In the genomic region with DNA sequence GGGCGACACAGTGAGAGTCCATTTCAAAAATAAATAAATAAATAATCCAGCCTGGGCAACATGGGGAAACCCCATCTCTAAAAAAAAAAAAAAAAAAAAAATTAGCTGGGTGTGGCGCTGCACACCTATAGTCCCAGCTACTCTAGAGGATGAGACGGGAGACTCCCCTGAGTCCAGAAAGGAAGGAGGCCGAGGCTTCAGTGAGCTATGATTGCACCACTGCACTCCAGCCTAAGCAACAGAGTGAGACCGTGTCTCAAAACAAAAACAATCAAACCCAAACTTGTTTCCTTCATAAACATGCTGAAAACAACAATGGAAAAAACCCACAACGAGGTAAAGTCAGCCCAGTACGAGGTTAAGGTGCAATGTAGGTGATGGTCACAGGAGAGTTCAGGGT, we compare ENCODE assay signal across 8 cellular contexts. TPM values are rescaled to one million over a fixed set of nuclear protein-coding genes. Genes with fewer than 3 reads are reported as not detected.
DNase-seq lines count a peak whose midpoint lies in the region; ATAC-seq and TF ChIP-seq lines count a peak whose summit lies in the region.

No MANE protein-coding gene starts in this region.

- peak overlapping the region; percentile 95 for H3K27ac Mint-ChIP-seq in CD8-positive, alpha-beta T cell

- H3K79me1 ChIP-seq in neuronal stem cell (ENCODE audit: low read depth, low read length): peaks cover 17% of the 10 kb centered on the region

- no peaks in the 10 kb centered on the region for H3K27me3 ChIP-seq in CD8-positive, alpha-beta T cell (ENCODE audit: insufficient read depth, low read length)
- H3K27me3 ChIP-seq in NT2/D1 (ENCODE audit: insufficient read depth, insufficient read length) (no peaks in the 10 kb centered on the region), endocrine pancreas (ENCODE audit: control insufficient read depth, insufficient read depth, low read length) (no peaks in the 10 kb centered on the region), neuronal stem cell (ENCODE audit: control insufficient read depth in 3 of 3, insufficient read depth in 3 of 3, low read depth in 1 of 3, low read length in 3 of 3) (no peaks in the 10 kb centered on the region)

- peaks cover 34% of the 10 kb centered on the region for H3K36me3 Mint-ChIP-seq in CD8-positive, alpha-beta T cell

- CTCF ChIA-PET in CD8-positive, alpha-beta T cell (lab: Charles Lee): interaction anchor here (0.9 to 4.3 kb wide), 6 partner anchors 17 to 202 kb away, joined by 3 to 22 read pairs (median 6); no protein-coding TSS in a partner anchor

- no peak overlapping the region for H2BK120ac ChIP-seq in neuronal stem cell (ENCODE audit: low read depth, low read length)

- H2BK5ac ChIP-seq in neuronal stem cell (ENCODE audit: low read length): no peak overlapping the region

- no peaks in the 10 kb centered on the region for H3K9me3 ChIP-seq in CD8-positive, alpha-beta T cell (ENCODE audit: low read length)
- H3K9me3 ChIP-seq in NT2/D1 (ENCODE audit: insufficient read depth, low read length) (no peaks in the 10 kb centered on the region), endocrine pancreas (ENCODE audit: control insufficient read depth, low read length) (no peaks in the 10 kb centered on the region), neuronal stem cell (replicated peaks in 1 of 2; ENCODE audit: control insufficient read depth in 2 of 2, insufficient read depth in 1 of 2, low read depth in 1 of 2, low read length in 2 of 2) (no peaks in the 10 kb centered on the region)

- no CpG with 5 or more reads among the region's 7 CpGs for WGBS in neuronal stem cell (ENCODE audit: extremely low coverage in 2 of 2, insufficient read length in 2 of 2, insufficient replicate concordance in 1 of 2), 2 donors

- peak overlapping the region; percentile 100 for H3K4me3 ChIP-seq in CD8-positive, alpha-beta T cell (ENCODE audit: low read depth, low read length)
- H3K4me3 ChIP-seq in NT2/D1 (ENCODE audit: insufficient read length, low read depth) (peak overlapping the region; percentile 95), endocrine pancreas (ENCODE audit: control insufficient read depth, insufficient read depth, low read length) (peak overlapping the region; percentile 70), neuronal stem cell (ENCODE audit: low read length in 2 of 2) (peak overlapping the region in 1 of 2 donors; percentile 68)

- no peak for DNase-seq in CD8-positive, alpha-beta T cell
- no peak for DNase-seq in NT2/D1 (ENCODE audit: low read depth, low spot score)
- DNase-seq in neuronal stem cell (ENCODE audit: low spot score): no peak
- DNase-seq in NCI-H446 (lab: John Stamatoyannopoulos, UW): no peak
- no peak for DNase-seq in inferior parietal cortex (ENCODE audit: extremely low spot score)

- no peak overlapping the region for H2BK12ac ChIP-seq in neuronal stem cell (ENCODE audit: low read length)

- no peak overlapping the region for H4K91ac ChIP-seq in neuronal stem cell (ENCODE audit: low read depth, low read length, poor library complexity)

- H3K9me3 Mint-ChIP-seq in CD8-positive, alpha-beta T cell: no peaks in the 10 kb centered on the region

- no peak for TF ChIP-seq CTCF in CD8-positive, alpha-beta T cell (IDR thresholded peaks at IDR 0.05)

- H3K4ac ChIP-seq in neuronal stem cell (ENCODE audit: low read length): no peak overlapping the region

- peak overlapping the region; percentile 97 for H3K4me2 ChIP-seq in neuronal stem cell (ENCODE audit: insufficient read depth, low read length, poor library complexity, severe bottlenecking)

- no peaks in the 10 kb centered on the region for H3K27me3 Mint-ChIP-seq in CD8-positive, alpha-beta T cell (ENCODE audit: low read depth)

- intact Hi-C loops in CD8-positive, alpha-beta T cell (cut with DNase I, micrococcal nuclease): loop anchor here in 1 of 2 experiments (10.0 kb wide), 1 partner anchor 649 kb away; no protein-coding TSS in a partner anchor

- peak overlapping the region; percentile 99 for H3K27ac ChIP-seq in CD8-positive, alpha-beta T cell (ENCODE audit: low read depth, low read length)
- no peak overlapping the region for H3K27ac ChIP-seq in neuronal stem cell (replicated peaks; ENCODE audit: low read length)

- no peak overlapping the region for H2AFZ ChIP-seq in neuronal stem cell (ENCODE audit: low read length)

- H3K23ac ChIP-seq in neuronal stem cell (ENCODE audit: low read depth, low read length, poor library complexity): no peak overlapping the region

- H3K36me3 ChIP-seq in CD8-positive, alpha-beta T cell (ENCODE audit: insufficient read depth, low read length): peaks cover 28% of the 10 kb centered on the region
- H3K36me3 ChIP-seq in NT2/D1 (ENCODE audit: insufficient read depth, insufficient read length, low read length): peaks cover 40% of the 10 kb centered on the region
- peaks cover 2% of the 10 kb centered on the region for H3K36me3 ChIP-seq in endocrine pancreas (ENCODE audit: control insufficient read depth, insufficient read depth, low read length)
- H3K36me3 ChIP-seq in neuronal stem cell (replicated peaks in 1 of 2; ENCODE audit: control insufficient read depth in 2 of 2, insufficient read depth in 2 of 2, low read length in 2 of 2): peaks cover 14 to 39% of the 10 kb centered on the region in 2 donors

- H3K4me1 ChIP-seq in CD8-positive, alpha-beta T cell (ENCODE audit: insufficient read depth, low read length): peaks cover 28% of the 10 kb centered on the region
- H3K4me1 ChIP-seq in NT2/D1 (ENCODE audit: insufficient read depth, insufficient read length): peaks cover 6% of the 10 kb centered on the region
- H3K4me1 ChIP-seq in endocrine pancreas (ENCODE audit: control insufficient read depth, insufficient read depth, low read length): peaks cover 6% of the 10 kb centered on the region
- peaks cover 11 to 19% of the 10 kb centered on the region in 2 donors for H3K4me1 ChIP-seq in neuronal stem cell (ENCODE audit: control insufficient read depth in 2 of 2, insufficient read depth in 1 of 2, low read depth in 1 of 2, low read length in 2 of 2)

- H3K4me1 Mint-ChIP-seq in CD8-positive, alpha-beta T cell (ENCODE audit: low read depth): peaks cover 31% of the 10 kb centered on the region

- peak overlapping the region; percentile 89 for H3K4me3 Mint-ChIP-seq in CD8-positive, alpha-beta T cell

- POLR2A ChIA-PET in CD8-positive, alpha-beta T cell (lab: Charles Lee): interaction anchor here (0.6 to 4.1 kb wide), 8 partner anchors 7 to 758 kb away, joined by 3 to 30 read pairs (median 4); a partner anchor contains a TSS

- no peak overlapping the region for H3K18ac ChIP-seq in neuronal stem cell (ENCODE audit: low read length)

- no peak overlapping the region for H4K8ac ChIP-seq in neuronal stem cell (ENCODE audit: low read depth, low read length)

- H3K14ac ChIP-seq in neuronal stem cell (ENCODE audit: low read length): no peak overlapping the region

- ATAC-seq in CD8-positive, alpha-beta T cell: no peak
- ATAC-seq in HG02852 (IDR thresholded peaks at IDR 0.05; ENCODE audit: unreplicated experiment) (no peak), HG03378 (IDR thresholded peaks at IDR 0.05; ENCODE audit: unreplicated experiment) (no peak)

- H3K9ac ChIP-seq in NT2/D1 (ENCODE audit: insufficient read length, low read depth) (peak overlapping the region; percentile 94), endocrine pancreas (ENCODE audit: control insufficient read depth, insufficient read depth, low read length) (peak overlapping the region; percentile 15), neuronal stem cell (ENCODE audit: low read depth, low read length, poor library complexity) (no peak overlapping the region)

- H2BK15ac ChIP-seq in neuronal stem cell (ENCODE audit: low read length): no peak overlapping the region

- H2AK5ac ChIP-seq in neuronal stem cell (ENCODE audit: low read depth, low read length): no peak overlapping the region

RNA-seq across cellular contexts. Expression of gene COX19, which starts 1.2 kb away (rescaled TPM):
- 10 to 100 TPM; 40.3 to 42.4 TPM for total RNA-seq in CD8-positive, alpha-beta T cell
- 8.7 TPM for polyA plus RNA-seq in neuronal stem cell (2013, experiment 1 of 2)
- 8.9 TPM for polyA plus RNA-seq in neuronal stem cell (2013, experiment 2 of 2)

RNA-seq across cellular contexts. Expression of gene CYP2W1, which starts 8.8 kb away (rescaled TPM):
- not detected for total RNA-seq in CD8-positive, alpha-beta T cell
- polyA plus RNA-seq in neuronal stem cell (2013, experiment 1 of 2): not detected
- not detected for polyA plus RNA-seq in neuronal stem cell (2013, experiment 2 of 2)

RNA-seq across cellular contexts. Expression of gene ADAP1, which starts 19.7 kb away (rescaled TPM):
- total RNA-seq in CD8-positive, alpha-beta T cell: 10 to 100 TPM; 10.9 to 11.5 TPM
- 0.50 TPM for polyA plus RNA-seq in neuronal stem cell (2013, experiment 1 of 2)
- 0.48 TPM for polyA plus RNA-seq in neuronal stem cell (2013, experiment 2 of 2)
